Comparison of ENCODE assay signal across 23 cellular contexts in the genomic region with DNA sequence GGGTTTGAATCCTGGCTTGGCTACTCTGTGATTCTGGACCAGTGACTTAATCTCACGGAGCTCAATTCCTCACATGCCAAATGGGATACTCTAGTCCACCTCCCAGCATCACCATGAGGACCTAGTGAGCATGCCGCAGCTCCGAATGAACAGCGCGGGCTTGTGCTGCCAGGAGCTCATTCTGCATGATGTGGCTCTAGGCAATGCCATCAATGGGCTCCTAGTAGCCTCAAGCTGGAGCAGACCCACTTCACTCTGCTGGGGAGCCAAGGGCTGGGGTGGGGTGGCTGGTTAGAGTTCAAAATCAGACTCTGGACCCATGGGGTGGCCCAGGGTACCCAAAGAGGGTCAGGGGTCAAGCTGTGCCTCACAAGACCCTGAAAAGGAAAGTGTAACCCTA.
"Had no signal": no experiment of that assay in that cellular context is flagged by ENCODE, and none has a peak within 500 bp of the region (broad histone marks: within the 10 kb centered on the region; RNA-seq: fewer than 3 reads in every experiment).

No MANE protein-coding gene starts in this region.

- H3K4me3 ChIP-seq: body of pancreas, gastrocnemius medialis, left ventricle myocardium inferior, neural progenitor cell, pancreas, spleen, thyroid gland had no signal

- H3K4me1 Mint-ChIP-seq: activated T-helper 17 cell treated with anti-CD3 and anti-CD28 coated beads, Interleukin-2, amount 50 U/mL, for 72 hours had no signal

- FAIRE-seq: colon, endometrium, pancreas, urothelium cell line had no signal

- H3K27me3 ChIP-seq: body of pancreas, neural progenitor cell, pancreas, thyroid gland had no signal

- H3K36me3 ChIP-seq: gastrocnemius medialis, left ventricle myocardium inferior, neural progenitor cell, pancreas, spleen, thyroid gland had no signal

- H2AFZ ChIP-seq: neural progenitor cell had no signal

- H3K27ac Mint-ChIP-seq: activated CD4-positive, alpha-beta T cell treated with anti-CD3 and anti-CD28 coated beads, Interleukin-2, amount 10 ng/mL, durations not matched to agents 7 days and 5 days; activated naive CD8-positive, alpha-beta T cell treated with anti-CD3 and anti-CD28 coated beads for 36 hours; activated T-helper 17 cell treated with anti-CD3 and anti-CD28 coated beads, Interleukin-2, amount 50 U/mL, for 72 hours; neural progenitor cell; stimulated activated memory B cell treated with anti-CD40 and anti-IgM and Interleukin-4, amounts not matched to agents 10 μg/mL and 1 μg/mL and 100 μg/mL, for 72 hours had no signal

- DNase-seq: activated CD4-positive, alpha-beta T cell treated with anti-CD3 and anti-CD28 coated beads, Interleukin-2, amount 10 ng/mL, durations not matched to agents 7 days and 5 days; activated naive CD4-positive, alpha-beta T cell; activated naive CD8-positive, alpha-beta T cell treated with anti-CD3 and anti-CD28 coated beads for 36 hours; activated T-cell treated with anti-CD3 and anti-CD28 coated beads, Interleukin-2, amount 50 U/mL, for 1 hour; amygdala; body of pancreas; caudate nucleus; gastrocnemius medialis; left ventricle myocardium inferior; mammary epithelial cell; spleen; stimulated activated CD4-positive, alpha-beta T cell treated with anti-CD3 and anti-CD28 coated beads, Interleukin-4, amount 100 ng/mL, for 4 hours; T1000; thyroid gland had no signal

- H3K9me3 ChIP-seq: body of pancreas, gastrocnemius medialis, left ventricle myocardium inferior, pancreas, spleen, thyroid gland had no signal

- H3K9me3 Mint-ChIP-seq: activated CD4-positive, alpha-beta T cell treated with anti-CD3 and anti-CD28 coated beads, Interleukin-2, amount 10 ng/mL, durations not matched to agents 7 days and 5 days; activated naive CD8-positive, alpha-beta T cell treated with anti-CD3 and anti-CD28 coated beads for 36 hours; activated T-helper 17 cell treated with anti-CD3 and anti-CD28 coated beads, Interleukin-2, amount 50 U/mL, for 72 hours; neural progenitor cell; stimulated activated memory B cell treated with anti-CD40 and anti-IgM and Interleukin-4, amounts not matched to agents 10 μg/mL and 1 μg/mL and 100 μg/mL, for 72 hours had no signal

- H3K4me1 ChIP-seq: body of pancreas, gastrocnemius medialis, pancreas had no signal

- H3K27ac ChIP-seq: body of pancreas, gastrocnemius medialis, left ventricle myocardium inferior, neural progenitor cell, pancreas, spleen, thyroid gland had no signal

- H3K36me3 Mint-ChIP-seq: activated naive CD8-positive, alpha-beta T cell treated with anti-CD3 and anti-CD28 coated beads for 36 hours; neural progenitor cell; stimulated activated memory B cell treated with anti-CD40 and anti-IgM and Interleukin-4, amounts not matched to agents 10 μg/mL and 1 μg/mL and 100 μg/mL, for 72 hours had no signal

- H3K9ac ChIP-seq: neural progenitor cell had no signal

- H3K4me2 ChIP-seq: neural progenitor cell had no signal

- H3K4me3 Mint-ChIP-seq: activated CD4-positive, alpha-beta T cell treated with anti-CD3 and anti-CD28 coated beads, Interleukin-2, amount 10 ng/mL, durations not matched to agents 7 days and 5 days; activated naive CD8-positive, alpha-beta T cell treated with anti-CD3 and anti-CD28 coated beads for 36 hours; activated T-helper 17 cell treated with anti-CD3 and anti-CD28 coated beads, Interleukin-2, amount 50 U/mL, for 72 hours; neural progenitor cell; stimulated activated memory B cell treated with anti-CD40 and anti-IgM and Interleukin-4, amounts not matched to agents 10 μg/mL and 1 μg/mL and 100 μg/mL, for 72 hours had no signal

- ATAC-seq: activated CD4-positive, CD25-positive, alpha-beta regulatory T cell treated with anti-CD3 and anti-CD28 coated beads, Interleukin-2, amount 50 U/mL, for 24 hours; activated T-helper 17 cell treated with anti-CD3 and anti-CD28 coated beads, Interleukin-2, amount 50 U/mL, for 72 hours; body of pancreas; esophagus mucosa; gastrocnemius medialis; pancreas; stimulated activated memory B cell treated with anti-CD40 and anti-IgM and Interleukin-4, amounts not matched to agents 10 μg/mL and 1 μg/mL and 100 μg/mL, for 72 hours had no signal
